ENCODE assay signal across 25 cellular contexts in the genomic region with DNA sequence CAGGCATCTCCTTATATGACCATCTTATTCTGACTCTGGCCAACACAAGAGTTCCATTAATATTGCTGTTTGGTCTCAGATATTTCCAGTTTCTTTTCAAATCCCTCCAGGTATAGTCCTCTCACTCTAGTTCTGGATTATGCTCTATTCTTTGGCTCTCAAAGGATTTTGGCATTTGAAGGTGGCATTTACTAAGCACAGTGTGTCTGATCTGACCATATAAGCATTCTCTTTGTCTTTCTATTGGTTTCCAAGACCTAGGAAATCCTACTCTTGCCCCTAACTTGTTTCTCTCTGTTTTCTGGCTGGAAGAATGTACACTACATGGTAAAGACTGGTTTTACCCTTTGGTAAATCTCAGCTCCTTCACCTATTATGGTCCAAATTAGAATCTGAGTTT.
"Had no signal": no experiment of that assay in that cellular context is flagged by ENCODE, and none has a peak within 500 bp of the region (broad histone marks: within the 10 kb centered on the region; RNA-seq: fewer than 3 reads in every experiment).

No MANE protein-coding gene starts in this region.

- DNase-seq: hypothalamus; immature natural killer cell; kidney; lower lobe of right lung; mammary epithelial cell; mesenchymal stem cell; naive thymus-derived CD8-positive, alpha-beta T cell; nucleus accumbens; pancreas; posterior cingulate gyrus; retina; right lobe of liver; stimulated activated CD4-positive, alpha-beta T cell treated with anti-CD3 and anti-CD28 coated beads, Interleukin-12 subunit alpha, Interleukin-12 subunit beta, amount 100 ng/mL, for 4 hours; stimulated activated CD4-positive, alpha-beta T cell treated with anti-CD3 and anti-CD28 coated beads, Interleukin-15, amount 100 ng/mL, for 24 hours; stimulated activated CD4-positive, alpha-beta T cell treated with anti-CD3 and anti-CD28 coated beads, Interleukin-2, amount 100 ng/mL, for 24 hours; stimulated activated CD4-positive, alpha-beta T cell treated with anti-CD3 and anti-CD28 coated beads, Interleukin-4, amount 100 ng/mL, for 1 hour; stimulated activated naive B cell treated with anti-CD40 and anti-IgM and Interleukin-4, amounts not matched to agents 10 μg/mL and 1 μg/mL and 100 μg/mL, for 72 hours; stimulated activated naive CD8-positive, alpha-beta T cell treated with anti-CD3 and anti-CD28 coated beads, Interleukin-15, Interleukin-2, amounts not matched to agents 100 U/mL and 50 U/mL, for 24 hours; stomach; uterus had no signal

- H3K9me3 ChIP-seq: lower lobe of right lung, pancreas, prostate gland, right lobe of liver, stomach, suprapubic skin, thoracic aorta, tibial nerve, uterus had no signal

- H3K4me3 ChIP-seq: lower lobe of right lung, pancreas, prostate gland, right lobe of liver, skin epidermis, stomach, suprapubic skin, thoracic aorta, tibial nerve, uterus had no signal

- ATAC-seq: lower lobe of right lung; naive thymus-derived CD8-positive, alpha-beta T cell; pancreas; right lobe of liver; stimulated activated naive B cell treated with anti-CD40 and anti-IgM and Interleukin-4, amounts not matched to agents 10 μg/mL and 1 μg/mL and 100 μg/mL, for 72 hours; stimulated activated naive CD8-positive, alpha-beta T cell treated with anti-CD3 and anti-CD28 coated beads, Interleukin-15, Interleukin-2, amounts not matched to agents 100 U/mL and 50 U/mL, for 24 hours had no signal

- H3K27me3 ChIP-seq: pancreas, right lobe of liver, stomach, suprapubic skin, tibial nerve had no signal

- H3K27ac ChIP-seq: lower lobe of right lung, pancreas, prostate gland, right lobe of liver, skin epidermis, stomach, suprapubic skin, tibial nerve, uterus had no signal

- H3K4me1 ChIP-seq: lower lobe of right lung, pancreas, prostate gland, stomach, suprapubic skin, tibial nerve, uterus had no signal

- H3K36me3 ChIP-seq: lower lobe of right lung, pancreas, prostate gland, right lobe of liver, stomach, suprapubic skin, thoracic aorta, tibial nerve, uterus had no signal
